In genomic region chr9:72407047-72407446, GRCh38 we compare ENCODE assay signal across 21 cellular contexts.
"Had no signal": no experiment of that assay in that cellular context is flagged by ENCODE, and none has a peak within 500 bp of the region (broad histone marks: within the 10 kb centered on the region; RNA-seq: fewer than 3 reads in every experiment).

No MANE protein-coding gene starts in this region.

- H3K4me1 Mint-ChIP-seq: activated naive CD4-positive, alpha-beta T cell treated with anti-CD3 and anti-CD28 coated beads, Interleukin-2, amount 50 U/mL, for 24 hours had no signal

- H3K4me3 ChIP-seq: body of pancreas, PC-9 had no signal

- DNase-seq: activated CD4-positive, alpha-beta T cell treated with anti-CD3 and anti-CD28 coated beads for 48 hours; activated CD4-positive, alpha-beta T cell treated with anti-CD3 and anti-CD28 coated beads, Interleukin-2, amount 50 U/mL, for 4 hours; activated CD4-positive, CD25-positive, alpha-beta regulatory T cell treated with anti-CD3 and anti-CD28 coated beads, Interleukin-2, amount 50 U/mL, for 72 hours; activated CD8-positive, alpha-beta memory T cell treated with anti-CD3 and anti-CD28 coated beads, Interleukin-2, amount 50 U/mL, for 48 hours; activated CD8-positive, alpha-beta T cell treated with anti-CD3 and anti-CD28 coated beads, Interleukin-2, amount 10 ng/mL, durations not matched to agents 7 days and 5 days; activated T-cell treated with anti-CD3 and anti-CD28 coated beads, Interleukin-2, amount 50 U/mL, for 1 hour; aorta; body of pancreas; KG1; NCI-H1048; NCI-H2029; NCI-H2107; NCI-H510A treated with DMSO at 0.1 percent for 48 hours; NCI-H69; PC-9; SHP77 treated with DMSO at 0.1 percent for 48 hours; T-helper 17 cell; T-helper 9 cell had no signal

- H3K27me3 Mint-ChIP-seq: activated naive CD4-positive, alpha-beta T cell treated with anti-CD3 and anti-CD28 coated beads, Interleukin-2, amount 50 U/mL, for 24 hours; IgD-negative memory B cell; T-helper 17 cell had no signal

- H3K4me2 ChIP-seq: PC-9 had no signal

- H3K36me3 Mint-ChIP-seq: activated naive CD4-positive, alpha-beta T cell treated with anti-CD3 and anti-CD28 coated beads, Interleukin-2, amount 50 U/mL, for 24 hours; WTC11 had no signal

- H3K27ac ChIP-seq: body of pancreas, PC-9 had no signal

- H3K9me3 ChIP-seq: body of pancreas had no signal

- H3K4me3 Mint-ChIP-seq: activated CD8-positive, alpha-beta T cell treated with anti-CD3 and anti-CD28 coated beads, Interleukin-2, amount 10 ng/mL, durations not matched to agents 7 days and 5 days; activated naive CD4-positive, alpha-beta T cell treated with anti-CD3 and anti-CD28 coated beads, Interleukin-2, amount 50 U/mL, for 24 hours; IgD-negative memory B cell; T-helper 17 cell; WTC11 had no signal

- H3K27ac Mint-ChIP-seq: activated CD8-positive, alpha-beta T cell treated with anti-CD3 and anti-CD28 coated beads, Interleukin-2, amount 10 ng/mL, durations not matched to agents 7 days and 5 days; activated naive CD4-positive, alpha-beta T cell treated with anti-CD3 and anti-CD28 coated beads, Interleukin-2, amount 50 U/mL, for 24 hours; IgD-negative memory B cell; T-helper 17 cell; WTC11 had no signal

- H3K27me3 ChIP-seq: body of pancreas had no signal

- ATAC-seq: activated CD8-positive, alpha-beta T cell treated with anti-CD3 and anti-CD28 coated beads, Interleukin-2, amount 10 ng/mL, durations not matched to agents 7 days and 5 days; body of pancreas; T-helper 17 cell; WTC11 had no signal

- H3K9me3 Mint-ChIP-seq: activated naive CD4-positive, alpha-beta T cell treated with anti-CD3 and anti-CD28 coated beads, Interleukin-2, amount 50 U/mL, for 24 hours; IgD-negative memory B cell; WTC11 had no signal

- H2AFZ ChIP-seq: PC-9 had no signal
